11 cellular contexts compared by ENCODE assay signal in the genomic region with DNA sequence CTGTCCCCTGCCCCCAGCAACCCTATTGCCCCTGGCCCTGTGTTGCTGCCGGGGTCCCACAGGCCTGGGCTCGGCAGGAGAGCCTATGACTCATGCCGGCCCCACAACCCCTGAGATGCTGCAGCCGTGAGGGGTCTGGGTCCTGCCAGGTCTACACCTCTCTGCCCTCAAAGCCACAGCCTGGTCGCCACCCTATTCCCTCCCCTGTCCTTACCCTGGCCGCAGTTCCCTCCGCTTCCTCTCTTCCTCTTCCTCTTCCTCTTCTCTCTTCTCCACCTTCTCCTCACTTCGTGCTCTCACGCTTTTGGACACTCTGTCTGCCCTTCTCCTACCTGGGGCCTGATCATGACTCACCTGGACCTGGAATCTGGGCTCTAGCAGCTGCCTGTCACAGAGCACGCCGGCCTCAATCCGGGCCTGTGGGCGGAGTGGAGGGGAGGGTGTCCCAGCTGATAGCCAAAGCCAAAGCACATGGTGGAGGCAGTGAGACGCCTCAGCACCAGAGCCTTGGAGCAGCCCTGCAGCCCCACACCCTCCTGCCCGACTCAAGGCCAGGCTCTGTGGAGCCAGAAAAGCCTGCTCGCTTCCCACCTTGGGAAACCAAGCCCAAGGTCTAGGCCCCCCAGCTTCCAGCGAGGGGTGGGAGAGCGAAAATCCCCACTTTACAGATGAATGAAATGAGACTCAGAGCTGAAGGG. TPM values are rescaled to one million over a fixed set of nuclear protein-coding genes. Genes with fewer than 3 reads are reported as not detected.
A peak's percentile ranks its signal among the peaks of the same experiment; 100 is the strongest.
DNase-seq lines count a peak whose midpoint lies in the region; ATAC-seq and TF ChIP-seq lines count a peak whose summit lies in the region.
"Had no signal": no experiment of that assay in that cellular context is flagged by ENCODE, and none has a peak within 500 bp of the region (broad histone marks: within the 10 kb centered on the region; RNA-seq: fewer than 3 reads in every experiment).

No MANE protein-coding gene starts in this region.

- H4K20me1 ChIP-seq in HCT116 (ENCODE audit: insufficient read depth) (no peaks in the 10 kb centered on the region), hepatocyte (ENCODE audit: insufficient read depth, poor library complexity, severe bottlenecking) (no peaks in the 10 kb centered on the region)

- no peak for DNase-seq in HCT116 (ENCODE audit: low read depth, low spot score)
- DNase-seq in activated CD8-positive, alpha-beta memory T cell treated with anti-CD3 and anti-CD28 coated beads, Interleukin-2, amount 50 U/mL, for 48 hours = peak; percentile 30
- peak; percentile 67 for DNase-seq in hepatocyte (ENCODE audit: low spot score)
- peak; percentile 72 for DNase-seq in spleen
- DNase-seq: activated gamma-delta T cell treated with Interleukin-2 at 50 U/mL for 16 hours had no signal

- no peak for TF ChIP-seq CTCF in HCT116 (IDR thresholded peaks at IDR 0.05 in 2 of 3, conservative IDR thresholded peaks at IDR 0.05 in 1 of 3; ENCODE audit: borderline replicate concordance in 1 of 3, insufficient read depth in 1 of 3, low read depth in 2 of 3, low read length in 2 of 3)
- no peak for TF ChIP-seq CTCF in hepatocyte (IDR thresholded peaks at IDR 0.05; ENCODE audit: poor library complexity)
- no peak for TF ChIP-seq CTCF in spleen (IDR thresholded peaks at IDR 0.05 in 8 of 11, conservative IDR thresholded peaks at IDR 0.05 in 3 of 11)

- ATAC-seq in HCT116 (peak; percentile 72), HG03460 (IDR thresholded peaks at IDR 0.05; ENCODE audit: unreplicated experiment) (no peak), GM21515 (IDR thresholded peaks at IDR 0.05; ENCODE audit: unreplicated experiment) (no peak), GM19455 (IDR thresholded peaks at IDR 0.05; ENCODE audit: unreplicated experiment) (no peak), HG03457 (IDR thresholded peaks at IDR 0.05; ENCODE audit: unreplicated experiment) (no peak)

- no peak overlapping the region for H3K27ac ChIP-seq in HCT116 (ENCODE audit: low read depth, low read length)
- H3K27ac ChIP-seq in hepatocyte = peak overlapping the region; percentile 64
- peak overlapping the region in 3 of 8 donors; percentile 16 to 51 (median 41) for H3K27ac ChIP-seq in spleen
- H3K27ac ChIP-seq: KMS-11 had no signal

- WGBS in hepatocyte (ENCODE audit: low lambda C conversion rate, missing lambda C conversion rate) = 57% methylated on average over 18 of the region's 18 CpGs
- WGBS in spleen, 5 donors = 58 to 75% (median 65%) methylated on average over 16 to 18 of the region's 18 CpGs

- H3K4me2 ChIP-seq in HCT116 (ENCODE audit: low read length) = peak overlapping the region; percentile 45
- no peak overlapping the region for H3K4me2 ChIP-seq in hepatocyte
- H3K4me2 ChIP-seq: KMS-11 had no signal

- no peak overlapping the region for H2AFZ ChIP-seq in HCT116 (ENCODE audit: low read depth, low read length, poor library complexity, severe bottlenecking)
- no peak overlapping the region for H2AFZ ChIP-seq in hepatocyte

- no peaks in the 10 kb centered on the region for H3K79me2 ChIP-seq in HCT116 (ENCODE audit: insufficient read depth, low read length)
- no peaks in the 10 kb centered on the region for H3K79me2 ChIP-seq in hepatocyte

- no peak for TF ChIP-seq RAD21 in HCT116 (IDR thresholded peaks at IDR 0.05; ENCODE audit: low read depth)

- H3K36me3 ChIP-seq in HCT116 (ENCODE audit: control insufficient read depth in 1 of 2, insufficient read depth in 2 of 2, low read length in 2 of 2) (no peaks in the 10 kb centered on the region), hepatocyte (replicated peaks; ENCODE audit: insufficient read depth, low read depth) (no peaks in the 10 kb centered on the region), spleen (peaks cover 0 to 40% (median 0%) of the 10 kb centered on the region in 6 donors)

- CTCF ChIA-PET in HCT116 (lab: Charles Lee) = interaction anchor here (1.1 kb wide), 1 partner anchor 9 kb away, joined by 4 read pairs; no protein-coding TSS in a partner anchor

- no peak for TF ChIP-seq POLR2A in HCT116 (IDR thresholded peaks at IDR 0.05; ENCODE audit: borderline replicate concordance, extremely low read depth, insufficient read depth, insufficient read length)
- TF ChIP-seq POLR2A in spleen (IDR thresholded peaks at IDR 0.05) = no peak

- no peaks in the 10 kb centered on the region for H3K9me2 ChIP-seq in HCT116 (ENCODE audit: insufficient read depth)
- no peaks in the 10 kb centered on the region for H3K9me2 ChIP-seq in hepatocyte (replicated peaks; ENCODE audit: insufficient read depth)

- H3K27me3 ChIP-seq in HCT116 (ENCODE audit: insufficient read depth, low read length) (no peaks in the 10 kb centered on the region), hepatocyte (no peaks in the 10 kb centered on the region), spleen (replicated peaks in 1 of 7) (peaks cover 0 to 4% (median 0%) of the 10 kb centered on the region in 7 donors)

- POLR2A ChIA-PET in HCT116 (lab: Charles Lee) = no interaction called here

- no peak overlapping the region for H3K9ac ChIP-seq in HCT116 (ENCODE audit: low read length)
- H3K9ac ChIP-seq: KMS-11 had no signal

- H3K4me1 ChIP-seq in HCT116 (ENCODE audit: control insufficient read depth in 1 of 2, insufficient read depth in 2 of 2, low read length in 2 of 2) = peaks cover 0 to 30% of the 10 kb centered on the region in 2 experiments; a peak in 2 of 4 replicates
- H3K4me1 ChIP-seq in hepatocyte (ENCODE audit: insufficient read depth) = peaks cover 18% of the 10 kb centered on the region
- peaks cover 0 to 18% (median 8%) of the 10 kb centered on the region in 6 donors for H3K4me1 ChIP-seq in spleen

- no TSS peak for BruUV-seq in HCT116 (replicated peaks; lab: Mats Ljungman, UMichigan)

- H3K4me3 ChIP-seq in HCT116 (replicated peaks in 1 of 2; ENCODE audit: low read depth in 1 of 2, low read length in 2 of 2) (no peak overlapping the region), hepatocyte (no peak overlapping the region), spleen (no peak overlapping the region)

- intact Hi-C loops in HCT116 (cut with micrococcal nuclease) (no loop called here), spleen (cut with DNase I; ENCODE audit: low total_unique reads) (no loop called here)

- H3K9me3 ChIP-seq in HCT116 (ENCODE audit: control insufficient read depth in 1 of 2, insufficient read depth in 1 of 2, low read depth in 1 of 2, low read length in 2 of 2) (no peaks in the 10 kb centered on the region), hepatocyte (ENCODE audit: low read depth) (no peaks in the 10 kb centered on the region), spleen (no peaks in the 10 kb centered on the region)

- RAD21 ChIA-PET in HCT116 (lab: Charles Lee; ENCODE audit: low non-redundant PET in 1 of 2, low total read pairs in 2 of 2, uncharacterized antibody in 2 of 2, unreplicated experiment in 2 of 2) = no interaction called here

TF ChIP-seq in HCT116, 20 proteins besides CTCF, POLR2A, EP300 and RAD21 (continues in another document):
- TF ChIP-seq SRF (IDR thresholded peaks at IDR 0.05; ENCODE audit: low read depth) = no peak
- no peak for TF ChIP-seq EZH2 (IDR thresholded peaks at IDR 0.05)
- TF ChIP-seq, protein P1, sequence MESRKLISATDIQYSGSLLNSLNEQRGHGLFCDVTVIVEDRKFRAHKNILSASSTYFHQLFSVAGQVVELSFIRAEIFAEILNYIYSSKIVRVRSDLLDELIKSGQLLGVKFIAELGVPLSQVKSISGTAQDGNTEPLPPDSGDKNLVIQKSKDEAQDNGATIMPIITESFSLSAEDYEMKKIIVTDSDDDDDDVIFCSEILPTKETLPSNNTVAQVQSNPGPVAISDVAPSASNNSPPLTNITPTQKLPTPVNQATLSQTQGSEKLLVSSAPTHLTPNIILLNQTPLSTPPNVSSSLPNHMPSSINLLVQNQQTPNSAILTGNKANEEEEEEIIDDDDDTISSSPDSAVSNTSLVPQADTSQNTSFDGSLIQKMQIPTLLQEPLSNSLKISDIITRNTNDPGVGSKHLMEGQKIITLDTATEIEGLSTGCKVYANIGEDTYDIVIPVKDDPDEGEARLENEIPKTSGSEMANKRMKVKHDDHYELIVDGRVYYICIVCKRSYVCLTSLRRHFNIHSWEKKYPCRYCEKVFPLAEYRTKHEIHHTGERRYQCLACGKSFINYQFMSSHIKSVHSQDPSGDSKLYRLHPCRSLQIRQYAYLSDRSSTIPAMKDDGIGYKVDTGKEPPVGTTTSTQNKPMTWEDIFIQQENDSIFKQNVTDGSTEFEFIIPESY (IDR thresholded peaks at IDR 0.05; ENCODE audit: extremely low read depth, insufficient replicate concordance, low read length) = no peak

RNA-seq across cellular contexts. Expression of a gene that starts 26.8 kb away (rescaled TPM):
- 0.17 TPM for total RNA-seq in HCT116 (2021; ENCODE audit: unreplicated experiment)
- polyA plus RNA-seq in HCT116 (2012) = 0.30 and 0.43 TPM in 2 replicates
- total RNA-seq in hepatocyte = 4.5 and 4.7 TPM in 2 replicates
- 3.6 and 5.1 TPM in 2 replicates for polyA plus RNA-seq in hepatocyte
- total RNA-seq in spleen = 100 to 1,000 TPM; 285 to 429 (median 312) TPM
- 10 to 100 TPM; 23.1 to 30.1 (median 28.2) TPM for polyA plus RNA-seq in spleen
- total RNA-seq: epithelial cell of proximal tubule had no signal

RNA-seq across cellular contexts. Expression of a gene that starts 42.4 kb away (rescaled TPM):
- 0.34 TPM for total RNA-seq in HCT116 (2021; ENCODE audit: unreplicated experiment)
- polyA plus RNA-seq in HCT116 (2012) = 0.18 and 0.67 TPM in 2 replicates
- 36.8 and 55.1 TPM in 2 replicates for total RNA-seq in hepatocyte
- polyA plus RNA-seq in hepatocyte = 55.2 and 62.9 TPM in 2 replicates
- total RNA-seq in spleen = 100 to 1,000 TPM in 3 of 7 donors, 10 to 100 TPM in 4; 66.8 to 144 (median 97.1) TPM
- polyA plus RNA-seq in spleen = 10 to 100 TPM; 12.8 to 27.4 (median 14.2) TPM

RNA-seq across cellular contexts. Expression of a gene that starts 53.4 kb away (rescaled TPM):
- total RNA-seq in HCT116 (2021; ENCODE audit: unreplicated experiment) = not detected
- polyA plus RNA-seq in HCT116 (2012) = not detected in 2 replicates
- 54.6 and 58.2 TPM in 2 replicates for total RNA-seq in hepatocyte
- 43.3 and 46.9 TPM in 2 replicates for polyA plus RNA-seq in hepatocyte
- total RNA-seq in spleen = under 1 TPM in 2 of 7 donors, not detected in 5; 0.25 to 0.47 TPM
- polyA plus RNA-seq in spleen = 1 to 10 TPM in 1 of 3 donors, under 1 TPM in 2; 0.26 to 1.3 (median 0.41) TPM
- total RNA-seq: epithelial cell of proximal tubule had no signal

Comparison
In these comparisons a context has a peak if more than half of its experiments do, and no peak if none do; other contexts are left out.
1. RNA of a gene that starts 26.8 kb away (total RNA-seq): 285 to 429 TPM in spleen; 4.5 to 4.7 TPM in hepatocyte and 0.17 TPM in HCT116 (single experiment); every median in the first group is over 10 times any median in the second.
2. RNA of a gene that starts 42.4 kb away (total RNA-seq): 66.8 to 144 TPM in spleen and 36.8 to 55.1 TPM in hepatocyte; 0.34 TPM in HCT116 (single experiment); every median in the first group is over 10 times any median in the second.
3. RNA of a gene that starts 53.4 kb away (total RNA-seq): 54.6 to 58.2 TPM in hepatocyte; not detected in HCT116 (single experiment) and 0.25 to 0.47 TPM in spleen; every median in the first group is over 10 times any median in the second.